8 cellular contexts compared by ENCODE assay signal in genomic region chr6:3162067-3162497, GRCh38. TPM values are rescaled to one million over a fixed set of nuclear protein-coding genes. Genes with fewer than 3 reads are reported as not detected.
DNase-seq lines count a peak whose midpoint lies in the region; ATAC-seq and TF ChIP-seq lines count a peak whose summit lies in the region.

No MANE protein-coding gene starts in this region.

- DNase-seq in activated naive CD4-positive, alpha-beta T cell (lab: John Stamatoyannopoulos, UW), result no peak
- DNase-seq in WTC11 (ENCODE audit: low spot score), result no peak
- peak; percentile 28 for DNase-seq in iris pigment epithelial cell (ENCODE audit: low read depth)
- no peak for DNase-seq in type B pancreatic cell (ENCODE audit: extremely low spot score, unreplicated experiment)
- DNase-seq in hippocampal formation (lab: John Stamatoyannopoulos, UW), result no peak
- no peak for DNase-seq in kidney glomerular epithelial cell (lab: John Stamatoyannopoulos, UW)

- no peak overlapping the region for H3K27ac Mint-ChIP-seq in activated naive CD4-positive, alpha-beta T cell treated with anti-CD3 and anti-CD28 coated beads, Interleukin-2, amount 50 U/mL, for 24 hours
- H3K27ac Mint-ChIP-seq in WTC11, result peak overlapping the region; percentile 22
- peak overlapping the region; percentile 85 for H3K27ac Mint-ChIP-seq in type B pancreatic cell

- no peak for TF ChIP-seq CTCF in WTC11 (IDR thresholded peaks at IDR 0.05)
- TF ChIP-seq CTCF in type B pancreatic cell (conservative IDR thresholded peaks at IDR 0.05), result no peak

- H3K27me3 Mint-ChIP-seq in activated naive CD4-positive, alpha-beta T cell treated with anti-CD3 and anti-CD28 coated beads, Interleukin-2, amount 50 U/mL, for 24 hours, result peaks cover 6% of the 10 kb centered on the region
- H3K27me3 Mint-ChIP-seq in WTC11 (ENCODE audit: low read depth) (no peaks in the 10 kb centered on the region), type B pancreatic cell (peaks cover 22% of the 10 kb centered on the region)

- peaks cover 5% of the 10 kb centered on the region for H3K36me3 Mint-ChIP-seq in activated naive CD4-positive, alpha-beta T cell treated with anti-CD3 and anti-CD28 coated beads, Interleukin-2, amount 50 U/mL, for 24 hours
- H3K36me3 Mint-ChIP-seq in WTC11 (no peaks in the 10 kb centered on the region), type B pancreatic cell (peaks cover 4% of the 10 kb centered on the region)

- CTCF ChIA-PET in WTC11 (lab: Charles Lee), result interaction anchor here (1.0 to 5.0 kb wide), 13 partner anchors 9 to 210 kb away, joined by 3 to 30 read pairs (median 5); no protein-coding TSS in a partner anchor

- peaks cover 27% of the 10 kb centered on the region for H3K4me1 Mint-ChIP-seq in activated naive CD4-positive, alpha-beta T cell treated with anti-CD3 and anti-CD28 coated beads, Interleukin-2, amount 50 U/mL, for 24 hours
- H3K4me1 Mint-ChIP-seq in WTC11 (peaks cover 44% of the 10 kb centered on the region), type B pancreatic cell (ENCODE audit: unreplicated experiment) (peaks cover 39% of the 10 kb centered on the region)

- H3K4me3 Mint-ChIP-seq in activated naive CD4-positive, alpha-beta T cell treated with anti-CD3 and anti-CD28 coated beads, Interleukin-2, amount 50 U/mL, for 24 hours, result peak overlapping the region; percentile 59
- H3K4me3 Mint-ChIP-seq in WTC11 (peak overlapping the region; percentile 84), type B pancreatic cell (peak overlapping the region; percentile 88)

- POLR2A ChIA-PET in WTC11 (lab: Charles Lee), result interaction anchor here (0.8 to 1.8 kb wide), 6 partner anchors 9 to 97 kb away, joined by 3 to 6 read pairs (median 4); partner anchors contain the start of gene PSMG4

- ATAC-seq in WTC11 (no peak), GM19351 (IDR thresholded peaks at IDR 0.05; ENCODE audit: unreplicated experiment) (no peak)

- no peaks in the 10 kb centered on the region for H3K9me3 Mint-ChIP-seq in activated naive CD4-positive, alpha-beta T cell treated with anti-CD3 and anti-CD28 coated beads, Interleukin-2, amount 50 U/mL, for 24 hours
- H3K9me3 Mint-ChIP-seq in WTC11 (no peaks in the 10 kb centered on the region), type B pancreatic cell (no peaks in the 10 kb centered on the region)

TF ChIP-seq in WTC11, 78 proteins besides CTCF, POLR2A, EP300 and RAD21:
- 0 out of 2 replicates have a peak, but pooled peaks have one; percentile 49 for TF ChIP-seq GTF2I (CRISPR knock-in tag; conservative IDR thresholded peaks at IDR 0.05)
- no peak for TF ChIP-seq ATF1 (CRISPR knock-in tag; IDR thresholded peaks at IDR 0.05)
TF ChIP-seq in WTC11: peak in this region for 1.

RNA-seq across cellular contexts. Expression of gene TUBB2A, which starts 4.7 kb away (rescaled TPM):
- total RNA-seq in WTC11 (2021) (357 to 403 TPM (median 394 TPM) in 3 replicates), type B pancreatic cell (ENCODE audit: low replicate concordance) (51.8 and 62.9 TPM in 2 replicates)

RNA-seq across cellular contexts. Expression of gene BPHL, which starts 43.6 kb away (rescaled TPM):
- total RNA-seq in WTC11 (2021) (29.7 to 45.5 TPM (median 43.2 TPM) in 3 replicates), type B pancreatic cell (ENCODE audit: low replicate concordance) (50.3 and 56.2 TPM in 2 replicates)
